In genomic region chr1:40802078-40803075, GRCh38 we compare ENCODE assay signal across 7 cellular contexts. TPM values are rescaled to one million over a fixed set of nuclear protein-coding genes. Genes with fewer than 3 reads are reported as not detected.
A peak's percentile ranks its signal among the peaks of the same experiment; 100 is the strongest.
DNase-seq lines count a peak whose midpoint lies in the region; ATAC-seq and TF ChIP-seq lines count a peak whose summit lies in the region.

No MANE protein-coding gene starts in this region.

- no peak for TF ChIP-seq CTCF in retinal pigment epithelial cell (conservative IDR thresholded peaks at IDR 0.05; ENCODE audit: low read depth, low read length)

- H3K27me3 ChIP-seq in HUES6 (ENCODE audit: control insufficient read depth, insufficient read depth, low read length) (peaks cover 10% of the 10 kb centered on the region), right cardiac atrium (ENCODE audit: control insufficient read depth, insufficient read depth) (no peaks in the 10 kb centered on the region), aorta (ENCODE audit: control insufficient read depth in 1 of 2, insufficient read depth in 2 of 2, low read length in 1 of 2) (no peaks in the 10 kb centered on the region)

- 9% methylated on average over 60 of the region's 60 CpGs for WGBS in right cardiac atrium
- 15 to 21% methylated on average over 60 of the region's 60 CpGs for WGBS in aorta, 2 donors

- H3K9ac ChIP-seq in HUES6 (ENCODE audit: low read length): no peak overlapping the region

- intact Hi-C loops in right cardiac atrium (cut with DNase I) (no loop called here), aorta (cut with DNase I) (loop anchor here in 1 of 2 donors (10.0 kb wide), 1 partner anchor 108 kb away; the partner anchor contains the start of gene NFYC)

- H3K4me3 ChIP-seq in HUES6 (ENCODE audit: low read depth, low read length): peak overlapping the region; percentile 51
- peak overlapping the region; percentile 22 for H3K4me3 ChIP-seq in right cardiac atrium (ENCODE audit: low read length)
- peak overlapping the region; percentile 38 for H3K4me3 ChIP-seq in retinal pigment epithelial cell (ENCODE audit: low read length)
- H3K4me3 ChIP-seq in aorta (ENCODE audit: low read length in 2 of 2): no peak overlapping the region

- no peaks in the 10 kb centered on the region for H3K27me3 Mint-ChIP-seq in activated naive CD8-positive, alpha-beta T cell treated with anti-CD3 and anti-CD28 coated beads, Interleukin-2, amount 50 U/mL, for 24 hours

- ATAC-seq in activated naive CD8-positive, alpha-beta T cell treated with anti-CD3 and anti-CD28 coated beads, Interleukin-2, amount 50 U/mL, for 24 hours: peak; percentile 73
- ATAC-seq in right cardiac atrium (peak; percentile 87 to 89), aorta (ENCODE audit: low FRiP score) (peak; percentile 88)

- DNase-seq in T follicular helper cell (ENCODE audit: low read depth) (peak; percentile 83), right cardiac atrium (peak; percentile 90 to 96 (median 95)), retinal pigment epithelial cell (ENCODE audit: low read depth) (no peak), aorta (peak; percentile 87 to 95)
- peak; percentile 86 for DNase-seq in activated naive CD8-positive, alpha-beta T cell treated with anti-CD3 and anti-CD28 coated beads, Interleukin-2, amount 50 U/mL, for 24 hours

- H3K9me3 Mint-ChIP-seq in activated naive CD8-positive, alpha-beta T cell treated with anti-CD3 and anti-CD28 coated beads, Interleukin-2, amount 50 U/mL, for 24 hours: no peaks in the 10 kb centered on the region

- H3K27ac Mint-ChIP-seq in activated naive CD8-positive, alpha-beta T cell treated with anti-CD3 and anti-CD28 coated beads, Interleukin-2, amount 50 U/mL, for 24 hours: no peak overlapping the region

- H3K36me3 ChIP-seq in HUES6 (ENCODE audit: control insufficient read depth, insufficient read depth, low read length) (no peaks in the 10 kb centered on the region), aorta (ENCODE audit: control insufficient read depth in 1 of 2, insufficient read depth in 2 of 2, low read length in 1 of 2) (no peaks in the 10 kb centered on the region)

- peak overlapping the region; percentile 45 for H3K4me3 Mint-ChIP-seq in activated naive CD8-positive, alpha-beta T cell treated with anti-CD3 and anti-CD28 coated beads, Interleukin-2, amount 50 U/mL, for 24 hours

- H3K4me1 Mint-ChIP-seq in activated naive CD8-positive, alpha-beta T cell treated with anti-CD3 and anti-CD28 coated beads, Interleukin-2, amount 50 U/mL, for 24 hours: peaks cover 29% of the 10 kb centered on the region

- no peak overlapping the region for H3K27ac ChIP-seq in HUES6 (ENCODE audit: low read depth, low read length)
- H3K27ac ChIP-seq in right cardiac atrium (ENCODE audit: low read length): peak overlapping the region; percentile 19
- peak overlapping the region in 1 of 2 donors; percentile 49 for H3K27ac ChIP-seq in aorta (ENCODE audit: low read depth in 1 of 2, low read length in 2 of 2)

- H3K9me3 ChIP-seq in HUES6 (ENCODE audit: control insufficient read depth, insufficient read depth, low read depth, low read length) (no peaks in the 10 kb centered on the region), right cardiac atrium (ENCODE audit: control insufficient read depth, low read length) (no peaks in the 10 kb centered on the region), aorta (ENCODE audit: control insufficient read depth, low read length) (no peaks in the 10 kb centered on the region)

- peaks cover 31% of the 10 kb centered on the region for H3K4me1 ChIP-seq in HUES6 (ENCODE audit: control insufficient read depth, insufficient read depth, low read length)
- peaks cover 13% of the 10 kb centered on the region for H3K4me1 ChIP-seq in right cardiac atrium (ENCODE audit: control insufficient read depth, insufficient read depth, low read length)
- H3K4me1 ChIP-seq in aorta (ENCODE audit: control insufficient read depth in 1 of 2, insufficient read depth in 2 of 2, low read length in 2 of 2): peaks cover 2 to 4% of the 10 kb centered on the region in 2 donors

- TF ChIP-seq POLR2A in GM19099 (IDR thresholded peaks at IDR 0.05; ENCODE audit: extremely low read depth, insufficient read length, low read depth): peak; percentile 30

- H3K36me3 Mint-ChIP-seq in activated naive CD8-positive, alpha-beta T cell treated with anti-CD3 and anti-CD28 coated beads, Interleukin-2, amount 50 U/mL, for 24 hours (ENCODE audit: low read depth): no peaks in the 10 kb centered on the region

RNA-seq across cellular contexts. Expression of gene KCNQ4, which starts 18.8 kb away (rescaled TPM):
- 1 to 10 TPM in 2 of 4 donors, under 1 TPM in 2; 0.71 to 1.8 (median 1.00) TPM for total RNA-seq in right cardiac atrium
- polyA plus RNA-seq in right cardiac atrium: 0.88 TPM
- total RNA-seq in aorta: 1 to 10 TPM; 7.2 to 8.7 TPM
- 10 to 100 TPM in 1 of 2 donors, under 1 TPM in 1; 0.88 to 10.0 TPM for polyA plus RNA-seq in aorta

RNA-seq across cellular contexts. Expression of gene CITED4, which starts 59.8 kb away (rescaled TPM):
- total RNA-seq in right cardiac atrium: 10 to 100 TPM; 19.9 to 44.5 (median 38.2) TPM
- 13.7 TPM for polyA plus RNA-seq in right cardiac atrium
- 10 to 100 TPM; 13.2 to 19.0 TPM for total RNA-seq in aorta
- polyA plus RNA-seq in aorta: 10 to 100 TPM in 1 of 2 donors, 1 to 10 TPM in 1; 4.0 to 13.5 TPM

Comparison
In these comparisons a context has a peak if more than half of its experiments do, and no peak if none do; other contexts are left out.
1. H3K4me3 ChIP-seq: peak in HUES6 (single experiment), right cardiac atrium (single experiment) and retinal pigment epithelial cell (single experiment); none in aorta (0 of 2).
2. Peak in every context shown above with its lines, with median percentiles within 50 percentile points of each other: ATAC-seq.